ENCODE assay signal across 1 cellular context in the genomic region with DNA sequence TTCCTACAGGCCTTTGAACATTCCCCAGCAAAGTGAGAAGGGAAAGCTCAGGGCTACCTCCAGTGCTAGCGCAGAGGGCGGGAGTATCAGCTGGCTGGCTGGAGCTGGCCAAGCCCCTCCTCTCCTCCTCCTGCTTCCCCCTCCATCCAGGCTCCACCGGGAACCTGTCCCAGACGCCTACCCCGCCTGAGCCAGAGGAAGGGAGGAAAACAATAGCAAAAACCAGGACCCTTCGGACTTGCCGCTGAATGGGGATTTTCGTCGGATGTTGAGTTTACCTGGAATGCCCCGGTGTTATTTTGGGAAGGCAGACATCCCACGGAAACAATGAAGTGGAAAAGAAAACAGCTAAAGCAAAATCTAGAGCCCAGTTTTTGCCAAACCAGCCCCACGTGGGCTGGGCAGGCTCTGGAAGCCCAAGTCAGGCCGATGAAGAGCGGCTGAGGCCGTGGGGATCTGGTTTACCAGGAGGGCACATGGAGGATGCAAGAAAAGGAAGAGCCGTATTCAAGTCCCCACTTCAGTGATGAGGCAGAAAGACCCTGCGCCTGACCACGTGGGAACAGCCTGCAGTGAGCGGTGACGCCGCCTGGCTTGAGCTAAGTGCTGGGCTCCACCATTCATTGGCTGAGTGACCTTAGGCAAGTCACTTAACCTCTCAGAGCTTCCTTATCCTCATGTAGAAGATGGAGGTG.
TF ChIP-seq lines count a peak whose summit lies in the region.

No MANE protein-coding gene starts in this region.

TF ChIP-seq in SK-N-SH, 30 proteins besides CTCF, POLR2A, EP300 and RAD21 (continued from another document):
- TF ChIP-seq, protein P1, sequence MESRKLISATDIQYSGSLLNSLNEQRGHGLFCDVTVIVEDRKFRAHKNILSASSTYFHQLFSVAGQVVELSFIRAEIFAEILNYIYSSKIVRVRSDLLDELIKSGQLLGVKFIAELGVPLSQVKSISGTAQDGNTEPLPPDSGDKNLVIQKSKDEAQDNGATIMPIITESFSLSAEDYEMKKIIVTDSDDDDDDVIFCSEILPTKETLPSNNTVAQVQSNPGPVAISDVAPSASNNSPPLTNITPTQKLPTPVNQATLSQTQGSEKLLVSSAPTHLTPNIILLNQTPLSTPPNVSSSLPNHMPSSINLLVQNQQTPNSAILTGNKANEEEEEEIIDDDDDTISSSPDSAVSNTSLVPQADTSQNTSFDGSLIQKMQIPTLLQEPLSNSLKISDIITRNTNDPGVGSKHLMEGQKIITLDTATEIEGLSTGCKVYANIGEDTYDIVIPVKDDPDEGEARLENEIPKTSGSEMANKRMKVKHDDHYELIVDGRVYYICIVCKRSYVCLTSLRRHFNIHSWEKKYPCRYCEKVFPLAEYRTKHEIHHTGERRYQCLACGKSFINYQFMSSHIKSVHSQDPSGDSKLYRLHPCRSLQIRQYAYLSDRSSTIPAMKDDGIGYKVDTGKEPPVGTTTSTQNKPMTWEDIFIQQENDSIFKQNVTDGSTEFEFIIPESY (IDR thresholded peaks at IDR 0.05; ENCODE audit: borderline replicate concordance, low read depth), result no peak
- no peak for TF ChIP-seq SIN3A (IDR thresholded peaks at IDR 0.05; ENCODE audit: borderline replicate concordance, low read depth, low read length)
- no peak for TF ChIP-seq TEAD4 (IDR thresholded peaks at IDR 0.05; ENCODE audit: borderline replicate concordance, insufficient read depth)
- no peak for TF ChIP-seq GABPA (IDR thresholded peaks at IDR 0.05; ENCODE audit: low read depth)
- no peak for TF ChIP-seq JUND (IDR thresholded peaks at IDR 0.05)
- no peak for TF ChIP-seq EZH2phosphoT487 (IDR thresholded peaks at IDR 0.05; ENCODE audit: borderline replicate concordance, low read depth)
- no peak for TF ChIP-seq TCF12 (IDR thresholded peaks at IDR 0.05)
